ENCODE assay signal across 20 cellular contexts in the genomic region with DNA sequence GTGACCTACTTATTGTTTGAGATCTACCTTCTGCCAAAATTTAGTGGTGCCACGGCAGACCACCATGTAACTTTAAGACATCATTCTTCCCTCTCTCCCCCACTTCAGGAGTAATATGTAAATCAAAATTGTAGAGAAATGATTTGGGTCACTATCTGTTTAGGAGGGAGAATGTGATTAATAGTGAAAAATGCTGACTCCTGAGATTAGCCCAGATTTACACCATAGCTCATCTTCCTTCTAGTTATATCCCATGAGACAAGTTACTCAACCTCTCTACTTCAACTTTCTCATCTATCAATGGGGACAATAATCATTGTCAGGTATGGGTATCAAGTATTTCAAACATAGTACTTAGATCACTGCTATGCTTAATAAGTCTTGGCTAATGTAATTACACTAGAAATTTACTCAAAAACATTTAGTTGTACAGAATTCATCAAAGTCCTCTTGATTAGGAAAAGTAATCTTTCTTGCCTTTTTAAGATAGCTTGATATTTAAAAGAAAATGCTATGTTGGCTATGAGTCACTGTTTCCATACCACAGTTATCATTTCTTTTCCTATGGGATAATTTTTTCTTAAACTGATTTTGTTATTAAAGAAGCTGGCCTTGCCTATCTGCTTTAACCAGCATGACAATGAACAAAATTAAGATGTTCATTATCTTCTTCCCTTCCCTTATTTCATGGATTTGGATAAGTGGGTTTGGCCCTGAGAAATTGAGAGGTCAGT.
DNase-seq lines count a peak whose midpoint lies in the region; ATAC-seq, FAIRE-seq and TF ChIP-seq lines count a peak whose summit lies in the region.
"Had no signal": no experiment of that assay in that cellular context is flagged by ENCODE, and none has a peak within 500 bp of the region (broad histone marks: within the 10 kb centered on the region; RNA-seq: fewer than 3 reads in every experiment).

No MANE protein-coding gene starts in this region.

- TF ChIP-seq CTCF in A549 (IDR thresholded peaks at IDR 0.05) (no peak), IMR-90 (conservative IDR thresholded peaks at IDR 0.05; ENCODE audit: low read depth, low read length) (no peak), cardiac fibroblast (IDR thresholded peaks at IDR 0.05; ENCODE audit: low read depth, low read length) (no peak), gastrocnemius medialis (IDR thresholded peaks at IDR 0.05 in 4 of 5, conservative IDR thresholded peaks at IDR 0.05 in 1 of 5) (no peak)

- no peak for FAIRE-seq in A549 (lab: Jason Lieb, UNC)
- FAIRE-seq: G401.6, GM12891, HTR-8/SVneo had no signal

- H4K91ac ChIP-seq in IMR-90 (ENCODE audit: insufficient read depth, low read depth, low read length), result no peak overlapping the region

- H3K36me3 ChIP-seq in IMR-90 (ENCODE audit: control insufficient read depth, insufficient read depth, low read length) (no peaks in the 10 kb centered on the region), gastrocnemius medialis (no peaks in the 10 kb centered on the region)
- H3K36me3 ChIP-seq: BLaER1 treated with 17β-estradiol and CSF1 and Interleukin-3, amounts not matched to agents 10 nM and 100 nM had no signal

- H3K27ac ChIP-seq in A549 (no peak overlapping the region), IMR-90 (ENCODE audit: insufficient read depth, low read length) (no peak overlapping the region), gastrocnemius medialis (no peak overlapping the region)
- H3K27ac ChIP-seq: BLaER1 treated with 17β-estradiol and CSF1 and Interleukin-3, amounts not matched to agents 10 nM and 100 nM had no signal

- H3K9me3 ChIP-seq in A549 (no peaks in the 10 kb centered on the region), IMR-90 (ENCODE audit: control insufficient read depth, insufficient read depth, low read length) (no peaks in the 10 kb centered on the region), gastrocnemius medialis (no peaks in the 10 kb centered on the region)
- H3K9me3 ChIP-seq: BLaER1 treated with 17β-estradiol and CSF1 and Interleukin-3, amounts not matched to agents 10 nM and 100 nM had no signal

- H3K27me3 ChIP-seq in IMR-90 (ENCODE audit: control insufficient read depth, insufficient read depth, low read length), result no peaks in the 10 kb centered on the region
- no peaks in the 10 kb centered on the region for H3K27me3 ChIP-seq in gastrocnemius medialis
- H3K27me3 ChIP-seq: BLaER1 treated with 17β-estradiol and CSF1 and Interleukin-3, amounts not matched to agents 10 nM and 100 nM had no signal

- no peaks in the 10 kb centered on the region for H3K9me1 ChIP-seq in IMR-90 (ENCODE audit: insufficient read depth, low read length)

- H3K4me3 ChIP-seq in A549, result no peak overlapping the region
- no peak overlapping the region for H3K4me3 ChIP-seq in IMR-90 (ENCODE audit: insufficient read depth, low read depth, low read length)
- H3K4me3 ChIP-seq in cardiac fibroblast (replicated peaks in 1 of 2; ENCODE audit: low read depth in 2 of 2, low read length in 2 of 2), result no peak overlapping the region
- H3K4me3 ChIP-seq in gastrocnemius medialis, result no peak overlapping the region
- H3K4me3 ChIP-seq: BLaER1 treated with 17β-estradiol and CSF1 and Interleukin-3, amounts not matched to agents 10 nM and 100 nM had no signal

- WGBS in A549 (ENCODE audit: missing lambda C conversion rate), result 88% methylated on average over 1 of the region's 1 CpG
- no CpG with 5 or more reads among the region's 1 CpG for WGBS in IMR-90 (ENCODE audit: extremely low coverage in 2 of 2, insufficient read length in 1 of 2), 2 experiments

- TF ChIP-seq RAD21 in A549 (conservative IDR thresholded peaks at IDR 0.05 in 1 of 2, IDR thresholded peaks at IDR 0.05 in 1 of 2), result no peak
- no peak for TF ChIP-seq RAD21 in IMR-90 (IDR thresholded peaks at IDR 0.05; ENCODE audit: low read length)

- H2AK5ac ChIP-seq in IMR-90 (ENCODE audit: low read depth, low read length), result no peak overlapping the region

- H2AK9ac ChIP-seq in IMR-90 (replicated peaks; ENCODE audit: low read depth, low read length, poor library complexity), result no peak overlapping the region

- BruUV-seq in IMR-90 (replicated peaks; lab: Mats Ljungman, UMichigan), result no TSS peak

- no peak overlapping the region for H3K4ac ChIP-seq in IMR-90 (ENCODE audit: low read depth, low read length)

- H3K79me1 ChIP-seq in IMR-90 (ENCODE audit: low read depth in 1 of 2, low read length in 2 of 2), result no peaks in the 10 kb centered on the region

- H2AFZ ChIP-seq in IMR-90 (replicated peaks; ENCODE audit: low read length, poor library complexity), result no peak overlapping the region

- in situ Hi-C loops in IMR-90 (cut with MboI; ENCODE audit: low sequenced_read_pairs), result no loop called here
- in situ Hi-C loops in gastrocnemius medialis (cut with MboI; ENCODE audit: low sequenced_read_pairs in 4 of 4), result no loop called here

- no peak overlapping the region for H2BK120ac ChIP-seq in IMR-90 (ENCODE audit: low read depth, low read length)

- TF ChIP-seq EP300 in A549 (IDR thresholded peaks at IDR 0.05), result no peak

- H3K4me1 ChIP-seq in A549 (no peaks in the 10 kb centered on the region), IMR-90 (ENCODE audit: control insufficient read depth, insufficient read depth, low read length) (no peaks in the 10 kb centered on the region), gastrocnemius medialis (no peaks in the 10 kb centered on the region)

- no peak overlapping the region for H3K23ac ChIP-seq in IMR-90 (ENCODE audit: low read depth, low read length)

- H3K4me2 ChIP-seq in A549, result no peak overlapping the region
- H3K4me2 ChIP-seq in IMR-90 (ENCODE audit: low read depth, low read length), result no peak overlapping the region
- H3K4me2 ChIP-seq: BLaER1 treated with 17β-estradiol and CSF1 and Interleukin-3, amounts not matched to agents 10 nM and 100 nM had no signal

- ATAC-seq in A549 (no peak), IMR-90 (ENCODE audit: low read depth) (no peak), gastrocnemius medialis (no peak), GM18519 (IDR thresholded peaks at IDR 0.05; ENCODE audit: low FRiP score, unreplicated experiment) (no peak)

- dilution Hi-C loops in IMR-90 (cut with HindIII; ENCODE audit: low sequenced_read_pairs, unreplicated experiment), result no loop called here

- H4K8ac ChIP-seq in IMR-90 (ENCODE audit: low read depth in 2 of 2, low read length in 2 of 2), result no peak overlapping the region

- POLR2A ChIA-PET in A549 (lab: Yijun Ruan, JAX), result no interaction called here
- POLR2A ChIA-PET in IMR-90 (lab: Charles Lee; ENCODE audit: unreplicated experiment), result no interaction called here

- CTCF ChIA-PET in A549 (lab: Yijun Ruan, JAX), result no interaction called here
- CTCF ChIA-PET in IMR-90 (lab: Yijun Ruan, JAX), result interaction anchor here (1.3 kb wide), 1 partner anchor 9 kb away, joined by 3 read pairs; no protein-coding TSS in a partner anchor

- H4K20me1 ChIP-seq in IMR-90 (ENCODE audit: insufficient read depth, low read length), result no peaks in the 10 kb centered on the region
- H4K20me1 ChIP-seq: BLaER1 treated with 17β-estradiol and CSF1 and Interleukin-3, amounts not matched to agents 10 nM and 100 nM had no signal

- no peak overlapping the region for H3K18ac ChIP-seq in IMR-90 (ENCODE audit: low read depth, low read length)

- no peak for TF ChIP-seq POLR2A in A549 (IDR thresholded peaks at IDR 0.05; ENCODE audit: low read length)
- no peak for TF ChIP-seq POLR2A in IMR-90 (IDR thresholded peaks at IDR 0.05; ENCODE audit: low read depth, low read length)
- no peak for TF ChIP-seq POLR2A in gastrocnemius medialis (IDR thresholded peaks at IDR 0.05)

- no peak overlapping the region for H2BK20ac ChIP-seq in IMR-90 (ENCODE audit: low read depth, low read length)

- no peak overlapping the region for H4K5ac ChIP-seq in IMR-90 (ENCODE audit: low read depth, low read length)

- intact Hi-C loops in IMR-90 (cut with micrococcal nuclease) (no loop called here), gastrocnemius medialis (cut with DNase I; ENCODE audit: low total_unique reads) (no loop called here)

- H3K56ac ChIP-seq in IMR-90 (ENCODE audit: extremely low read depth, insufficient read depth, low read length), result no peak overlapping the region

- no peak overlapping the region for H3K14ac ChIP-seq in IMR-90 (replicated peaks; ENCODE audit: low read depth, low read length)

- DNase-seq in A549 (ENCODE audit: low read depth in 1 of 2, low spot score in 1 of 2), result no peak
- peak; percentile 43 for DNase-seq in IMR-90
- peak; percentile 7 to 29 for DNase-seq in cardiac fibroblast (ENCODE audit: low read depth in 2 of 2)
- DNase-seq in iris pigment epithelial cell (ENCODE audit: low read depth), result peak; percentile 28
- no peak for DNase-seq in gastrocnemius medialis
- no peak for DNase-seq in foreskin melanocyte
- DNase-seq: 8988T; ACHN; Calu3; CD4-positive, CD25-positive, alpha-beta regulatory T cell; DMS 273 treated with DMSO at 0.1 percent for 48 hours; EL; GOT3; H9; KG1 had no signal

- no peak overlapping the region for H3K9ac ChIP-seq in IMR-90 (ENCODE audit: low read depth, low read length)
- H3K9ac ChIP-seq: BLaER1 treated with 17β-estradiol and CSF1 and Interleukin-3, amounts not matched to agents 10 nM and 100 nM had no signal

- no peak overlapping the region for H2BK15ac ChIP-seq in IMR-90 (ENCODE audit: low read depth, low read length)

- H2BK5ac ChIP-seq in IMR-90 (ENCODE audit: low read depth, low read length, poor library complexity, severe bottlenecking), result no peak overlapping the region

TF ChIP-seq in A549, 52 proteins besides CTCF, POLR2A, EP300 and RAD21:
- peak; percentile 74 for TF ChIP-seq MAFK (IDR thresholded peaks at IDR 0.05; ENCODE audit: partially characterized antibody)
- no peak for TF ChIP-seq ZNF302 (CRISPR knock-in tag; IDR thresholded peaks at IDR 0.05)

TF ChIP-seq in IMR-90, 13 proteins besides CTCF, POLR2A, EP300 and RAD21:
- peak; percentile 60 for TF ChIP-seq MAFK (IDR thresholded peaks at IDR 0.05; ENCODE audit: low read depth, low read length)
- TF ChIP-seq MXI1 (IDR thresholded peaks at IDR 0.05; ENCODE audit: borderline replicate concordance, low read depth, low read length), result no peak

Comparison
In these comparisons a context has a peak if more than half of its experiments do, and no peak if none do; other contexts are left out.
1. DNase-seq: peak in IMR-90 (single experiment), cardiac fibroblast (2 of 2) and iris pigment epithelial cell (single experiment); none in A549 (0 of 2), gastrocnemius medialis (0 of 2) and foreskin melanocyte (single experiment).